Comparison of ENCODE assay signal across 8 cellular contexts in genomic region chr1:168225476-168226190, GRCh38. TPM values are rescaled to one million over a fixed set of nuclear protein-coding genes. Genes with fewer than 3 reads are reported as not detected.
DNase-seq lines count a peak whose midpoint lies in the region; ATAC-seq and TF ChIP-seq lines count a peak whose summit lies in the region.

SFT2D2 (plus strand) TSS chr1:168226004; CDS start chr1:168226080, 76 bp downstream.

- no peaks in the 10 kb centered on the region for H3K27me3 ChIP-seq in foreskin keratinocyte
- no peaks in the 10 kb centered on the region for H3K27me3 ChIP-seq in neuron (ENCODE audit: insufficient read depth, low read length)
- peaks cover 0 to 3% (median 0%) of the 10 kb centered on the region in 5 donors for H3K27me3 ChIP-seq in subcutaneous abdominal adipose tissue (ENCODE audit: control insufficient read depth in 5 of 5, insufficient read depth in 4 of 5, low read length in 5 of 5)

- DNase-seq in EL = peak; percentile 75
- DNase-seq in GOT3 (lab: John Stamatoyannopoulos, UW) = peak; percentile 85
- DNase-seq in LoVo (ENCODE audit: low spot score) = peak; percentile 84
- peak; percentile 82 for DNase-seq in SIG-M5 treated with dmso at 0.1 percent for 504 hours (lab: John Stamatoyannopoulos, UW; ENCODE audit: unreplicated experiment)
- DNase-seq in activated gamma-delta T cell treated with Interleukin-2 at 50 U/mL for 16 hours = peak; percentile 74
- DNase-seq in foreskin keratinocyte = peak; percentile 50 to 74

- peak within 1 kb of the TSS; percentile 64 for H3K27ac ChIP-seq in foreskin keratinocyte
- H3K27ac ChIP-seq in subcutaneous abdominal adipose tissue (ENCODE audit: low read depth, low read length) = peak within 1 kb of the TSS; percentile 63

- peak within 1 kb of the TSS; percentile 88 for H2AFZ ChIP-seq in neuron (ENCODE audit: low read depth, low read length)

- peak; percentile 91 for ATAC-seq in foreskin keratinocyte

- H3K9me3 ChIP-seq in neuron (ENCODE audit: low read length) (no peaks in the 10 kb centered on the region), subcutaneous abdominal adipose tissue (ENCODE audit: control insufficient read depth in 5 of 5, low read length in 5 of 5) (peaks cover 0 to 6% (median 3%) of the 10 kb centered on the region in 5 donors)

- TF ChIP-seq CTCF in foreskin keratinocyte (conservative IDR thresholded peaks at IDR 0.05) = no peak

- H3K36me3 ChIP-seq in neuron (ENCODE audit: insufficient read depth, low read length) (peaks cover 8% of the 10 kb centered on the region), subcutaneous abdominal adipose tissue (ENCODE audit: control insufficient read depth in 5 of 5, insufficient read depth in 5 of 5, low read length in 5 of 5) (peaks cover 0 to 6% (median 2%) of the 10 kb centered on the region in 5 donors)

- H3K4me1 ChIP-seq in foreskin keratinocyte (peaks cover 10% of the 10 kb centered on the region), neuron (ENCODE audit: insufficient read depth, low read length) (peaks cover 12% of the 10 kb centered on the region), subcutaneous abdominal adipose tissue (ENCODE audit: control insufficient read depth in 5 of 5, insufficient read depth in 5 of 5, low read length in 5 of 5) (peaks cover 0 to 47% (median 42%) of the 10 kb centered on the region in 5 donors)

- peak within 1 kb of the TSS; percentile 21 to 97 (median 92) for H3K9ac ChIP-seq in subcutaneous abdominal adipose tissue (ENCODE audit: low read length in 5 of 5)

- H3K4me3 ChIP-seq in neuron (ENCODE audit: low read length) (peak within 1 kb of the TSS; percentile 94), subcutaneous abdominal adipose tissue (ENCODE audit: low read depth in 1 of 5, low read length in 5 of 5) (peak within 1 kb of the TSS; percentile 87 to 96 (median 94))

RNA-seq across cellular contexts. Expression of gene SFT2D2, which starts in this region (rescaled TPM):
- total RNA-seq in foreskin keratinocyte = 33.6 and 35.6 TPM in 2 replicates
- polyA plus RNA-seq in foreskin keratinocyte = 6.1 TPM in 2 replicates

Comparison
In these comparisons a context has a peak if more than half of its experiments do, and no peak if none do; other contexts are left out.
1. Peak in every context shown above with its lines: DNase-seq, ATAC-seq, H3K4me3 ChIP-seq and H3K27ac ChIP-seq.